20 cellular contexts compared by ENCODE assay signal in the genomic region with DNA sequence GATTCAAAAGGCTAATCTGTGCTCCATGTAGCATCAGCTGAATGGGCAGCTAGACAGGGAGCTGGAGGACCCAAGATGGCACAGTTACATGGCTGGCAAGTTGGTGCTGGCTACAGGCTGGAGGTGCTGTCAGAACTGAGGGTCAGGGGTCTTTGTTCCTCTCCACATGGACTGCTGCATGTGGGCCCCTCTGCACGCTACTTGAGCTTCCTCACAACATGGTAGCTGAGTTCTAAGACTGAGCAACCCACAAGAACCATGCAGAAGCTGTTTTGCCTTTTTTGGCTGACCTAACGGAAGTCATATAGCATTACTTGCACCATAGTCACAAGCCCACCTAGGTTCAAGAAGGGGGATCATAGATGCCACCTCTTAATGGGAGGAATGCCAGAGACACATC.
DNase-seq lines count a peak whose midpoint lies in the region; ATAC-seq, FAIRE-seq and TF ChIP-seq lines count a peak whose summit lies in the region.
"Had no signal": no experiment of that assay in that cellular context is flagged by ENCODE, and none has a peak within 500 bp of the region (broad histone marks: within the 10 kb centered on the region; RNA-seq: fewer than 3 reads in every experiment).

No MANE protein-coding gene starts in this region.

- H3K27ac ChIP-seq in SK-N-SH (ENCODE audit: low read depth in 2 of 2, low read length in 1 of 2) (no peak overlapping the region), GM12878 (ENCODE audit: control insufficient read depth, insufficient read depth) (no peak overlapping the region), MM.1S (ENCODE audit: low read length) (no peak overlapping the region)
- H3K27ac ChIP-seq: 22Rv1, A549, C4-2B had no signal

- RAD21 ChIA-PET in GM12878 (lab: Charles Lee; ENCODE audit: unreplicated experiment) = no interaction called here

- H4K20me1 ChIP-seq in SK-N-SH (ENCODE audit: insufficient read depth) (no peaks in the 10 kb centered on the region), GM12878 (ENCODE audit: control insufficient read depth, insufficient read depth) (no peaks in the 10 kb centered on the region), MM.1S (ENCODE audit: insufficient read depth, low read length) (no peaks in the 10 kb centered on the region)

- H3K36me3 Mint-ChIP-seq in osteocyte (ENCODE audit: unreplicated experiment) = no peaks in the 10 kb centered on the region
- H3K36me3 Mint-ChIP-seq: CD8-positive, alpha-beta T cell had no signal

- POLR2A ChIA-PET in SK-N-SH (lab: Yijun Ruan, JAX) (no interaction called here), GM12878 (lab: Charles Lee) (no interaction called here)

- no peak for TF ChIP-seq EP300 in SK-N-SH (IDR thresholded peaks at IDR 0.05; ENCODE audit: borderline replicate concordance in 1 of 2, low read depth in 1 of 2, low read length in 1 of 2)
- no peak for TF ChIP-seq EP300 in GM12878 (IDR thresholded peaks at IDR 0.05; ENCODE audit: borderline replicate concordance in 1 of 2, control insufficient read depth in 1 of 2, low read depth in 2 of 2, low read length in 2 of 2)

- H3K27me3 ChIP-seq in SK-N-SH (ENCODE audit: insufficient read depth) (no peaks in the 10 kb centered on the region), GM12878 (replicated peaks in 1 of 2; ENCODE audit: control insufficient read depth in 2 of 2, insufficient read depth in 2 of 2, low read length in 1 of 2) (no peaks in the 10 kb centered on the region), MM.1S (replicated peaks; ENCODE audit: insufficient read depth, low read length) (no peaks in the 10 kb centered on the region)

- TF ChIP-seq RAD21 in SK-N-SH (IDR thresholded peaks at IDR 0.05; ENCODE audit: low read length) (no peak), GM12878 (IDR thresholded peaks at IDR 0.05; ENCODE audit: insufficient read depth, low read depth, low read length) (no peak)

- peaks cover 21% of the 10 kb centered on the region for H3K9me3 Mint-ChIP-seq in osteocyte (ENCODE audit: unreplicated experiment)

- H3K4me1 Mint-ChIP-seq in osteocyte (ENCODE audit: unreplicated experiment) = peaks cover 16% of the 10 kb centered on the region

- H3K4me2 ChIP-seq in SK-N-SH = no peak overlapping the region
- H3K4me2 ChIP-seq in GM12878 (ENCODE audit: control insufficient read depth, insufficient read depth) = no peak overlapping the region
- H3K4me2 ChIP-seq in MM.1S (ENCODE audit: low read depth, low read length) = no peak overlapping the region
- H3K4me2 ChIP-seq: A549 had no signal

- WGBS in SK-N-SH (ENCODE audit: low lambda C conversion rate) = 25% methylated on average over 2 of the region's 2 CpGs
- WGBS in GM12878 (ENCODE audit: insufficient coverage, insufficient replicate concordance, low lambda C conversion rate, missing lambda C conversion rate) = 88% methylated on average over 2 of the region's 2 CpGs

- ATAC-seq in SK-N-SH treated with all-trans-retinoic acid at 6 μM for 48 hours (no peak), GM12878 (no peak)
- ATAC-seq: A549; CD8-positive, alpha-beta T cell had no signal

- no peaks in the 10 kb centered on the region for H3K9me2 ChIP-seq in SK-N-SH
- H3K9me2 ChIP-seq in MM.1S (replicated peaks; ENCODE audit: insufficient read depth, low read length) = no peaks in the 10 kb centered on the region

- in situ Hi-C loops in GM12878 (cut with MboI) = no loop called here

- no peaks in the 10 kb centered on the region for H3K9me3 ChIP-seq in SK-N-SH
- peaks cover 9% of the 10 kb centered on the region; the same call in 2 of the 3 replicates for H3K9me3 ChIP-seq in GM12878 (replicated peaks; ENCODE audit: control insufficient read depth, insufficient read depth, low read length)
- no peaks in the 10 kb centered on the region for H3K9me3 ChIP-seq in MM.1S (replicated peaks; ENCODE audit: insufficient read depth, low read length)

- H2AFZ ChIP-seq in SK-N-SH (ENCODE audit: low read depth) = no peak overlapping the region
- no peak overlapping the region for H2AFZ ChIP-seq in GM12878 (ENCODE audit: control insufficient read depth, low read depth, low read length)
- no peak overlapping the region for H2AFZ ChIP-seq in MM.1S (ENCODE audit: low read length)

- peaks cover 0 to 15% of the 10 kb centered on the region in 2 experiments; a peak in 1 of 4 replicates for H3K4me1 ChIP-seq in SK-N-SH (ENCODE audit: control insufficient read depth in 1 of 2, insufficient read depth in 2 of 2, low read depth in 1 of 2, low read length in 1 of 2)
- H3K4me1 ChIP-seq in GM12878 (ENCODE audit: control insufficient read depth, insufficient read depth, low read length) = peaks cover 53% of the 10 kb centered on the region
- peaks cover 22% of the 10 kb centered on the region for H3K4me1 ChIP-seq in MM.1S (ENCODE audit: low read length)

- FAIRE-seq in GM12878 (lab: Jason Lieb, UNC) = no peak
- FAIRE-seq: A549, D721Med, G401.6, GM18507 had no signal

- intact Hi-C loops in GM12878 (cut with micrococcal nuclease; ENCODE audit: unreplicated experiment) = no loop called here

- H3K27me3 Mint-ChIP-seq in osteocyte (ENCODE audit: unreplicated experiment) = peaks cover 3% of the 10 kb centered on the region

- H3K36me3 ChIP-seq in SK-N-SH (replicated peaks in 1 of 2; ENCODE audit: control insufficient read depth in 1 of 2, insufficient read depth in 2 of 2, low read length in 1 of 2) = no peaks in the 10 kb centered on the region
- H3K36me3 ChIP-seq in GM12878 (ENCODE audit: control insufficient read depth in 2 of 2, insufficient read depth in 2 of 2, low read length in 1 of 2) = peaks cover 0 to 9% of the 10 kb centered on the region in 2 experiments; a peak in 2 of 4 replicates
- no peaks in the 10 kb centered on the region for H3K36me3 ChIP-seq in MM.1S (replicated peaks; ENCODE audit: insufficient read depth, low read length)

- H3K79me2 ChIP-seq in SK-N-SH (ENCODE audit: insufficient read depth) = no peaks in the 10 kb centered on the region
- no peaks in the 10 kb centered on the region for H3K79me2 ChIP-seq in GM12878 (ENCODE audit: control insufficient read depth, insufficient read depth, low read length)
- H3K79me2 ChIP-seq in MM.1S (ENCODE audit: low read length) = no peaks in the 10 kb centered on the region

- CTCF ChIA-PET in SK-N-SH (lab: Yijun Ruan, JAX) = interaction anchor here (1.2 to 1.9 kb wide), 4 partner anchors 8 to 23 kb away, joined by 3 to 6 read pairs (median 4); no protein-coding TSS in a partner anchor
- CTCF ChIA-PET in GM12878 (lab: Yijun Ruan, JAX) = interaction anchor here (0.5 to 1.9 kb wide), 3 partner anchors 48 to 197 kb away, joined by 3 to 5 read pairs (median 4); partner anchors contain the start of gene GRIK4

- TF ChIP-seq CTCF in SK-N-SH (IDR thresholded peaks at IDR 0.05) (no peak), GM12878 (IDR thresholded peaks at IDR 0.05 in 2 of 3, conservative IDR thresholded peaks at IDR 0.05 in 1 of 3; ENCODE audit: control insufficient read depth in 2 of 3, extremely low read depth in 1 of 3, insufficient read depth in 1 of 3, low read depth in 3 of 3, low read length in 3 of 3) (no peak), osteocyte (IDR thresholded peaks at IDR 0.05) (no peak), MM.1S (IDR thresholded peaks at IDR 0.05; ENCODE audit: low read length) (no peak)

- H3K9ac ChIP-seq in SK-N-SH (no peak overlapping the region), GM12878 (ENCODE audit: control insufficient read depth, insufficient read depth, low read length) (no peak overlapping the region), MM.1S (ENCODE audit: low read length) (no peak overlapping the region)

- DNase-seq in SK-N-SH = no peak
- no peak for DNase-seq in GM12878 (ENCODE audit: low read depth, low spot score)
- peak; percentile 46 for DNase-seq in osteocyte (ENCODE audit: extremely low spot score, unreplicated experiment)
- no peak for DNase-seq in NCI-H524 (lab: John Stamatoyannopoulos, UW)
- DNase-seq in ecto neural progenitor cell (ENCODE audit: low spot score) = no peak
- no peak for DNase-seq in MM.1S
- DNase-seq: AML-193; Calu3; CD4-positive, alpha-beta T cell; DMS79 treated with DMSO at 0.1 percent for 48 hours; GF-D8 had no signal

- no TSS peak for BruUV-seq in GM12878 (replicated peaks; lab: Mats Ljungman, UMichigan)

- H3K4me3 Mint-ChIP-seq in osteocyte (ENCODE audit: unreplicated experiment) = no peak overlapping the region
- H3K4me3 Mint-ChIP-seq: B cell; CD4-positive, alpha-beta T cell; CD8-positive, alpha-beta T cell had no signal

- no peak overlapping the region for H3K4me3 ChIP-seq in SK-N-SH (ENCODE audit: low read depth in 2 of 2, low read length in 1 of 2)
- H3K4me3 ChIP-seq in GM12878 = no peak overlapping the region
- H3K4me3 ChIP-seq in MM.1S (ENCODE audit: low read length) = no peak overlapping the region
- H3K4me3 ChIP-seq: A549 had no signal

- TF ChIP-seq POLR2A in GM12878 (IDR thresholded peaks at IDR 0.05; ENCODE audit: low read depth, low read length) = no peak

- no peak overlapping the region for H3K27ac Mint-ChIP-seq in osteocyte (ENCODE audit: unreplicated experiment)
- H3K27ac Mint-ChIP-seq: B cell; CD4-positive, alpha-beta T cell; CD8-positive, alpha-beta T cell had no signal

- SMC1A ChIA-PET in GM12878 (lab: Charles Lee; ENCODE audit: uncharacterized antibody, unreplicated experiment) = interaction anchor here (2.5 kb wide), 1 partner anchor 22 kb away, joined by 9 read pairs; no protein-coding TSS in a partner anchor

- H3F3A ChIP-seq in SK-N-SH (replicated peaks; ENCODE audit: insufficient read depth) (no peaks in the 10 kb centered on the region), MM.1S (ENCODE audit: insufficient read depth, low read length) (peaks cover 19% of the 10 kb centered on the region)

TF ChIP-seq in SK-N-SH treated with all-trans-retinoic acid at 6 μM for 48 hours, 23 proteins besides CTCF, POLR2A, EP300 and RAD21:
- TF ChIP-seq CSDC2 (CRISPR knock-in tag; IDR thresholded peaks at IDR 0.05) (no peak), ZNF565 (CRISPR knock-in tag; conservative IDR thresholded peaks at IDR 0.05; ENCODE audit: low read depth) (0 out of 2 replicates have a peak, but pooled peaks have one; percentile 54)

TF ChIP-seq in SK-N-SH, 30 proteins besides CTCF, POLR2A, EP300 and RAD21 (continues in another document):
- TF ChIP-seq ELF1 (IDR thresholded peaks at IDR 0.05) = no peak
- TF ChIP-seq YY1 (IDR thresholded peaks at IDR 0.05; ENCODE audit: low read depth) = no peak
- TF ChIP-seq MEF2A (IDR thresholded peaks at IDR 0.05; ENCODE audit: borderline replicate concordance, low read depth) = no peak
- TF ChIP-seq GATA2 (CRISPR knock-in tag; IDR thresholded peaks at IDR 0.05) = no peak
- TF ChIP-seq NFIC (IDR thresholded peaks at IDR 0.05; ENCODE audit: borderline replicate concordance) = no peak

TF ChIP-seq in GM12878, 131 proteins besides CTCF, POLR2A, EP300 and RAD21:
- TF ChIP-seq ATF7 (IDR thresholded peaks at IDR 0.05; ENCODE audit: low read depth) = no peak
- TF ChIP-seq YY1 (IDR thresholded peaks at IDR 0.05; ENCODE audit: low read depth, low read length) = peak; percentile 61
